Comparison of ENCODE assay signal across 8 cellular contexts in the genomic region with DNA sequence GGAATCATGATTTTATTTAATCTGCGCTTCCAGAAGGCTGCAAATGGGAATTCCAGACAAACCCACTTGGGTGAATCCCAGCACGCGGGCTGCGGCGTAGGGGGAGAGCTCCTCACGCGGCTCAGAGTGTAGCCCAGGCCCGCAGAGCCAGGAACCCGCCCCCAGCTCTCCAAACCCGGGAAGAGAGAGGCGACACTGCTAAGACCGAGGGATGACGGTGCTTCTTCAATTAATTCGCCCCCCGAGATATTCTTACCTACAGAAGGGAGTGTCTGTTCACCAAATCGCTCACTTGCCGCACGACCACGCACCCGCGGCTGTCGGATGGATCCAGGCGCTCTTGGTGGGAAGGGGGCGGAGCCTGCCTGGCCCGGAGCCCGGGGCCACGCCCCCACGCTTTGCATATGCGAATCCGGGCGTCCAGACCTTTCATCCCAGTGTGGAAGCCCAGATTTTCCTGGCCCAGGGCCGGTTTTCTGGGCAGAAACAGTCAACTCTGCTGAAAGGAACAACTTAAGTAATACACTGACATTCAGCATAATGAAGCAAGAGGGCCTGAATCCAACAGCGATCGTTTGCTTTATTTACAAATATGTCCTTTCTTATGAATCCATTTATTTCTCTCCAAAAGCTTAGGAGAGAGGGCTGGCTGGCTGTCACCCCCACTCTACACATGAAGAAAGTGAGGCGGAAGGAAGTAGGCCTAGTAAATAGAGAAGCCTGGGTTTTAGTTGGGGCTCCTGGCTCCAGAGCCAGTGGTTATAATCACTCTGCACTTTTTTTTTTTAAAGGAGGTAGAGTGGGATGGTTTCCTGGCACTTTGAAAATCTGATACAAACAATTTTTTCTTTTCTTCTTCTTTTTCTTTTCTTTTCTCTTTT. TPM values are rescaled to one million over a fixed set of nuclear protein-coding genes. Genes with fewer than 3 reads are reported as not detected.
DNase-seq lines count a peak whose midpoint lies in the region; ATAC-seq and TF ChIP-seq lines count a peak whose summit lies in the region.

SLC19A3 (minus strand) TSS at position 342 of the 881 bp plus-strand sequence. CDS start 15,710 bp downstream, outside the sequence.

- peak; percentile 70 for DNase-seq in Caki2 (ENCODE audit: low read depth)
- peak; percentile 66 for DNase-seq in M059J (ENCODE audit: low read depth)
- DNase-seq in cardiac fibroblast (ENCODE audit: low read depth in 2 of 2): peak; percentile 83 to 97
- peak; percentile 52 for DNase-seq in retinal pigment epithelial cell (ENCODE audit: low read depth)
- no peak for DNase-seq in T-helper 2 cell
- DNase-seq in SW 1271 (lab: John Stamatoyannopoulos, UW): no peak

- no peak for ATAC-seq in HG03039 (IDR thresholded peaks at IDR 0.05; ENCODE audit: unreplicated experiment)

- peak within 1 kb of the TSS; percentile 53 to 56 for H3K4me3 ChIP-seq in cardiac fibroblast (replicated peaks in 1 of 2; ENCODE audit: low read depth in 2 of 2, low read length in 2 of 2)
- peak within 1 kb of the TSS; percentile 64 for H3K4me3 ChIP-seq in iPS-18c (ENCODE audit: insufficient read depth, low read depth, low read length)
- peak within 1 kb of the TSS; percentile 57 for H3K4me3 ChIP-seq in retinal pigment epithelial cell (ENCODE audit: low read length)

- in situ Hi-C loops in Caki2 (cut with HindIII; ENCODE audit: low pct_unique_long_range_greater_than_20kb, low sequenced_read_pairs): no loop called here

- H3K9me3 ChIP-seq in iPS-18c (ENCODE audit: control insufficient read depth, insufficient read depth, low read length): no peaks in the 10 kb centered on the region

- TF ChIP-seq CTCF in cardiac fibroblast (IDR thresholded peaks at IDR 0.05; ENCODE audit: low read depth, low read length) (no peak), retinal pigment epithelial cell (conservative IDR thresholded peaks at IDR 0.05; ENCODE audit: low read depth, low read length) (no peak)

RNA-seq across cellular contexts. Expression of gene SLC19A3, which starts in this region (rescaled TPM):
- 0.52 and 1.0 TPM in 2 replicates for total RNA-seq in Caki2 (2014; rRNA removed; shearing (Covaris generic); ENCODE audit: low replicate concordance)
- total RNA-seq in M059J (2014; rRNA removed; shearing (Covaris generic)): not detected in 2 replicates

Comparison
In these comparisons a context has a peak if more than half of its experiments do, and no peak if none do; other contexts are left out.
1. Peak in DNase-seq in M059J; RNA of the gene not detected or under 1 TPM.
2. DNase-seq: peak in Caki2 (single experiment), cardiac fibroblast (2 of 2) and retinal pigment epithelial cell (single experiment); none in T-helper 2 cell (0 of 5) and SW 1271 (0 of 2).
3. Peak in every context shown above with its lines, with median percentiles within 50 percentile points of each other: H3K4me3 ChIP-seq.